Comparison of ENCODE assay signal across 8 cellular contexts in the genomic region with DNA sequence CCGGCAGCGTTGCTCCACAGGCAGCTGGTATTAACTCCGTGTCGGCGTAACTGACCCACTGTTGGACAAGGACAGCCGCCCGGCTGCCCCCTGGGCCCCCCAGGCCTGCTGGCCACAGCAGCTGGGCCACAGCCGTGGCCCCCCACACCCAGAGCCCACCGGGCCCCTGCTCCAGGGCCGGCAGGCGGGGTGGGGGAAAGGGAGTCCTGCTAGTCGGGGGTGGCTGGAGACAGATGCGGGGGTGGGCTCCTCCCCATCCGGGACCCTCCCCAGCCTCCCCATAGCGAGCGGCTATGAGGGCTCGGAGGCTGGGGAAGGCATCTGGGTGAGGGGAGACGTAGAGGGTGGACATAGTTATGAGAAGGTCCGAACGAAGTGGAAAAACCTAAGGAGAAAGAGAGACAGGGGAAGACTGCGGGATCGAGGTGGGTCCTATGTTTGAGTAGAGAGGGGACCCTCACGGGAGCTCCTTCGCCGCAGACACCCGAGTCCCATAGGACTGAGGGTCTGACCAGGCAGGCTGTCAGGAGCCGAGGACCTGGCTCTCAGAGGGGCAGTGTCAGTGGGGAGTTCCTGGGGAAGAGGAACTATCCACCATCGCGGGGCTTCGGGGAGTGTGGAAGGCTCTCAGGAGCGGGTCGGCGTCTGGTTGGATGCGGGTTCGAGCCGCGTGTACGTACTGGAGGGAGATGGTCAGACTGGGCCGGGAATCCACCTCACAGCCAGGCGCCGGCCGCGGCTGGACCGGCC. TPM values are rescaled to one million over a fixed set of nuclear protein-coding genes. Genes with fewer than 3 reads are reported as not detected.
A peak's percentile ranks its signal among the peaks of the same experiment; 100 is the strongest.
DNase-seq lines count a peak whose midpoint lies in the region; ATAC-seq and TF ChIP-seq lines count a peak whose summit lies in the region.

No MANE protein-coding gene starts in this region.

- peak overlapping the region; percentile 91 for H3K4me3 ChIP-seq in fibroblast of pulmonary artery (replicated peaks; ENCODE audit: low read depth, low read length)

- H3K27ac ChIP-seq in VCaP: peak overlapping the region; percentile 96

- peak; percentile 3 for ATAC-seq in HG02798 (IDR thresholded peaks at IDR 0.05; ENCODE audit: poor library complexity, unreplicated experiment)
- peak; percentile 17 for ATAC-seq in omental fat pad (ENCODE audit: low FRiP score)

- DNase-seq in NCI-H1092 treated with DMSO at 0.1 percent for 48 hours (lab: John Stamatoyannopoulos, UW): peak; percentile 39
- no peak for DNase-seq in NCI-H1092 (lab: John Stamatoyannopoulos, UW)
- no peak for DNase-seq in fibroblast of pulmonary artery (ENCODE audit: low read depth)
- no peak for DNase-seq in omental fat pad (ENCODE audit: low spot score)
- DNase-seq in NCI-H524 (lab: John Stamatoyannopoulos, UW): no peak
- no peak for DNase-seq in NCI-H1436 (lab: John Stamatoyannopoulos, UW)

- TF ChIP-seq CTCF in VCaP (conservative IDR thresholded peaks at IDR 0.05) (no peak), fibroblast of pulmonary artery (IDR thresholded peaks at IDR 0.05; ENCODE audit: low read length, missing control alignments) (no peak), omental fat pad (IDR thresholded peaks at IDR 0.05) (no peak)

RNA-seq across cellular contexts. Expression of a gene that starts 0.5 kb away (rescaled TPM):
- total RNA-seq in omental fat pad: 10 to 100 TPM; 31.6 to 47.0 (median 34.6) TPM

RNA-seq across cellular contexts. Expression of a gene that starts 11.7 kb away (rescaled TPM):
- 10 to 100 TPM; 19.8 to 35.1 (median 30.4) TPM for total RNA-seq in omental fat pad

RNA-seq across cellular contexts. Expression of a gene that starts 17.9 kb away (rescaled TPM):
- 1 to 10 TPM in 1 of 4 donors, under 1 TPM in 2, not detected in 1; 0.36 to 1.6 (median 0.56) TPM for total RNA-seq in omental fat pad

RNA-seq across cellular contexts. Expression of a gene that starts 20.0 kb away (rescaled TPM):
- 1 to 10 TPM in 3 of 4 donors, under 1 TPM in 1; 0.48 to 3.0 (median 1.9) TPM for total RNA-seq in omental fat pad

RNA-seq across cellular contexts. Expression of a gene that starts 20.3 kb away (rescaled TPM):
- total RNA-seq in omental fat pad: 1,000 to 10,000 TPM in 1 of 4 donors, 100 to 1,000 TPM in 3; 155 to 1,684 (median 309) TPM
